8 cellular contexts compared by ENCODE assay signal in the genomic region with DNA sequence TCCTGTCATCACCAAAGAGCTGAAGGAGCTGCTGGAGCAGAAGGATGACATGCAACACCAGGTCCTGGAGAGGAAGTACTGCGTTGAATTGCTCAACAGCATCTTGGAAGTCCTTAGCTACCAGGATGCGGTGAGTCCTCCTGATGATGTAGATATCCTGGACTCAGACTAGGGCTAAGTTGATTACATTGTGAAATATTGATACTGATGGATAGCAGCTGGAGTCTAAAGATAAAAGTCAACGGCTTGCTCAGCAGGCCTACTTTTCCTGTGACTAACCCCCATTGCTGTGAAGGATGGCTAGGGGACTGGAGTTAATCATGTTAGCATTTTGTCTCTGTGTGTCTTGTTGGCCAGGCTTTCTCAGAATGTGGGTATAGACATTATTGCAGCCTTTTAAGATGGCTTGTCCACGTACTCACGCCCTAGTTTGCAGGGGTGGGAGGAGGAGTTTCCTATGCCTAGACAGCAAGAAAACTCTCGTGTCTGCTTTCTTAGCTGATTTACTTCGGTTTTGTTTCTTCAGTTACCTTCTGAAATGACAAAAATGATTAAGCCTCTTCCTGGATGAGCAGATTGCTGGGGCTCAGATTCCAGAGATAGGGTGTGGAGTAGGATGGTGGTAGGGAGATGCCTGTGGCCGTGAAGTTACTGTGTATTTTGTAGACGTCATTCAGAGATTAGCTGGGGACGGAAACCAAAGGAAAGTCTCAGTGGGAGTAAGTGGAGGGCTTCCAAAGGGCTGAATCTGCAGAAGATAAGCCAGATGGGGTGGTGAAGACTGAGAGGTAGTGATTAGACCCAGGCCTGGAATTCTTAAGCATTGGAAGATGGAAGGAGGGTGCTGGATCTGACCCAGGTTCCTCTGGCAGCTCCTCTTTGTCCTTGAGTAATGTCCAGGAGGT.
A peak's percentile ranks its signal among the peaks of the same experiment; 100 is the strongest.
DNase-seq lines count a peak whose midpoint lies in the region; ATAC-seq and TF ChIP-seq lines count a peak whose summit lies in the region.

No MANE protein-coding gene starts in this region.

- H3K36me3 Mint-ChIP-seq in activated CD8-positive, alpha-beta memory T cell treated with anti-CD3 and anti-CD28 coated beads, Interleukin-2, amount 10 ng/mL, durations not matched to agents 7 days and 5 days: peaks cover 46% of the 10 kb centered on the region

- no peak for TF ChIP-seq CTCF in BE2C (IDR thresholded peaks at IDR 0.05; ENCODE audit: low read depth, low read length)

- no peak overlapping the region for H3K27ac Mint-ChIP-seq in activated CD8-positive, alpha-beta memory T cell treated with anti-CD3 and anti-CD28 coated beads, Interleukin-2, amount 10 ng/mL, durations not matched to agents 7 days and 5 days

- peak; percentile 33 for DNase-seq in BE2C
- peak; percentile 88 for DNase-seq in NCI-H226
- peak; percentile 4 for DNase-seq in brain pericyte (ENCODE audit: low read depth, low spot score)
- no peak for DNase-seq in activated CD8-positive, alpha-beta memory T cell treated with anti-CD3 and anti-CD28 coated beads, Interleukin-2, amount 10 ng/mL, durations not matched to agents 7 days and 5 days
- no peak for DNase-seq in activated CD4-positive, CD25-positive, alpha-beta regulatory T cell treated with anti-CD3 and anti-CD28 coated beads, Interleukin-2, amount 50 U/mL, for 72 hours
- DNase-seq in stimulated activated CD4-positive, alpha-beta T cell treated with anti-CD3 and anti-CD28 coated beads, Interleukin-12 subunit alpha, Interleukin-12 subunit beta, amount 100 ng/mL, for 4 hours: no peak

- H3K27me3 ChIP-seq in BE2C (no peaks in the 10 kb centered on the region; the same call in 1 of the 2 replicates), muscle layer of duodenum (ENCODE audit: low read depth, low read length) (no peaks in the 10 kb centered on the region)

- CTCF ChIA-PET in activated CD8-positive, alpha-beta memory T cell treated with anti-CD3 and anti-CD28 coated beads, Interleukin-2, amount 10 ng/mL, durations not matched to agents 7 days and 5 days (lab: Charles Lee): no interaction called here

- H3K36me3 ChIP-seq in BE2C: no peaks in the 10 kb centered on the region
- H3K36me3 ChIP-seq in muscle layer of duodenum (ENCODE audit: control insufficient read depth in 1 of 2, insufficient read depth in 2 of 2, low read length in 2 of 2): no peaks in the 10 kb centered on the region

- ATAC-seq in HG03457 (IDR thresholded peaks at IDR 0.05; ENCODE audit: unreplicated experiment): no peak
- no peak for ATAC-seq in activated CD8-positive, alpha-beta memory T cell treated with anti-CD3 and anti-CD28 coated beads, Interleukin-2, amount 10 ng/mL, durations not matched to agents 7 days and 5 days

- peaks cover 38% of the 10 kb centered on the region for H3K4me1 Mint-ChIP-seq in activated CD8-positive, alpha-beta memory T cell treated with anti-CD3 and anti-CD28 coated beads, Interleukin-2, amount 10 ng/mL, durations not matched to agents 7 days and 5 days

- no peaks in the 10 kb centered on the region for H3K9me3 Mint-ChIP-seq in activated CD8-positive, alpha-beta memory T cell treated with anti-CD3 and anti-CD28 coated beads, Interleukin-2, amount 10 ng/mL, durations not matched to agents 7 days and 5 days (ENCODE audit: low read depth)

- H3K4me3 ChIP-seq in BE2C (ENCODE audit: low read depth, low read length) (no peak overlapping the region), muscle layer of duodenum (ENCODE audit: low read depth in 1 of 2, low read length in 2 of 2) (no peak overlapping the region)

- no peaks in the 10 kb centered on the region for H3K27me3 Mint-ChIP-seq in activated CD8-positive, alpha-beta memory T cell treated with anti-CD3 and anti-CD28 coated beads, Interleukin-2, amount 10 ng/mL, durations not matched to agents 7 days and 5 days

- H3K9me3 ChIP-seq in BE2C (no peaks in the 10 kb centered on the region), muscle layer of duodenum (ENCODE audit: control insufficient read depth in 1 of 2, low read length in 2 of 2) (no peaks in the 10 kb centered on the region)

- H3K4me3 Mint-ChIP-seq in activated CD8-positive, alpha-beta memory T cell treated with anti-CD3 and anti-CD28 coated beads, Interleukin-2, amount 10 ng/mL, durations not matched to agents 7 days and 5 days: no peak overlapping the region

- peak overlapping the region; percentile 13 for H3K27ac ChIP-seq in muscle layer of duodenum (ENCODE audit: low read length)

- no peaks in the 10 kb centered on the region for H3K4me1 ChIP-seq in BE2C
- no peaks in the 10 kb centered on the region for H3K4me1 ChIP-seq in muscle layer of duodenum (ENCODE audit: control insufficient read depth in 1 of 2, insufficient read depth in 2 of 2, low read length in 2 of 2)

Comparison
In these comparisons a context has a peak if more than half of its experiments do, and no peak if none do; other contexts are left out.
1. DNase-seq: peak in BE2C (single experiment), NCI-H226 (single experiment) and brain pericyte (single experiment); none in activated CD8-positive, alpha-beta memory T cell treated with anti-CD3 and anti-CD28 coated beads, Interleukin-2, amount 10 ng/mL, durations not matched to agents 7 days and 5 days (single experiment), activated CD4-positive, CD25-positive, alpha-beta regulatory T cell treated with anti-CD3 and anti-CD28 coated beads, Interleukin-2, amount 50 U/mL, for 72 hours (single experiment) and stimulated activated CD4-positive, alpha-beta T cell treated with anti-CD3 and anti-CD28 coated beads, Interleukin-12 subunit alpha, Interleukin-12 subunit beta, amount 100 ng/mL, for 4 hours (single experiment).